Comparison of ENCODE assay signal across 8 cellular contexts in the genomic region with DNA sequence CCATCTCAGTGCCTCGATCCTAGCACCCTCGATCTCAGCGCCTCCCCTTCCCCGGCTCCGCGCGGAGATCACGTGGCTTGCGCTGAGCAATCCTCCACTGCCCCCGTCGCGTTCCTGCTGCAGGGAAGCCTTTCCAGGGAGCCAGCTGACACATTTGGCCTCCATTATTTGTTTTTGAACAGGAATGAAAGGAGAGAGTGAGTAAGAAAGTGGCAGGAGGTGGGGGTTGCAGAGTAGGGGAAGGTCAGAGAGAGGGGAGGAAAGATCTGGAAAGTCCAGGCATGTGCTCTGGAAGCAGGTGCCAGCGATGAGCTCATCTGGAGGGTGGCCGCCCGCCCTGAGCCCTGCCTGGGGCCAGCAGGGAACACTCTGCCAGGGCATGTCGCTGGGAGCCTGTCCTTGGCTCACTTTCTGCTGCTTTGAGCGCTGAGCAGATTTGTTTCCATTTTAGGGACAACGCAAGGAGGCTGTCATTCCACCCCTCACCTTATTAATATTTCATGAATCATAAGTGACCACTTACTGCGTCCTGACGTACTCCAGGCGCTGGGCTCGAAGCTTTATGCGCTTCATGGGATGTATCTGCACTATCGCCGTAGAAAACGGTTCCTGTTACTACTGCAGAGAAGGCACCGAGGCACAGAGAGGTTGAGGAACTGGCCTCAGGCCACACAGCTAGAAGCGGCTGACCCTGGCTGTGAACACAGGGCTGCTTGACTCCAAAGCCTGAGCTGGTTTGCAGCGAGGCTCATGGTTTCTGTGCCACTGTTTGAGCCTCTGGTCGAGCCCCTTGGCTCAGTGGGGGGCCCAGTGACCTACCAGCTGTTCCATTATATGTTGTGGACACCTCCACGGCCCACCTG.
DNase-seq lines count a peak whose midpoint lies in the region; ATAC-seq, FAIRE-seq and TF ChIP-seq lines count a peak whose summit lies in the region.

No MANE protein-coding gene starts in this region.

- H3K4me1 ChIP-seq in K562 (replicated peaks in 1 of 2; ENCODE audit: control insufficient read depth in 2 of 2, insufficient read depth in 2 of 2, low read length in 2 of 2), result peaks cover 62 to 88% of the 10 kb centered on the region in 2 experiments

- H3K27ac ChIP-seq in K562 (ENCODE audit: extremely low read depth, low read depth, low read length) (no peak overlapping the region), skin epidermis (peak overlapping the region in 19 of 21 experiments; percentile 0 to 85 (median 55))

- no peak for TF ChIP-seq POLR2A in K562 (conservative IDR thresholded peaks at IDR 0.05)

- BruUV-seq in K562 (replicated peaks; lab: Mats Ljungman, UMichigan), result no TSS peak

- CTCF ChIA-PET in K562 (lab: Yijun Ruan, JAX; ENCODE audit: low intra/inter-chr PET ratio), result no interaction called here

- TF ChIP-seq RAD21 in K562 (CRISPR knock-in tag; conservative IDR thresholded peaks at IDR 0.05 in 1 of 2, IDR thresholded peaks at IDR 0.05 in 1 of 2), result no peak

- ATAC-seq in K562 (no peak), HG03469 (IDR thresholded peaks at IDR 0.05; ENCODE audit: unreplicated experiment) (no peak)

- H3K4me2 ChIP-seq in K562 (ENCODE audit: insufficient read depth, low read length), result no peak overlapping the region

- DNase-seq in HCEC 1CT (peak; percentile 95), K562 (ENCODE audit: extremely low read depth in 1 of 4, low spot score in 3 of 4) (no peak), inferior parietal cortex (ENCODE audit: extremely low spot score) (peak; percentile 42), NCI-H524 (lab: John Stamatoyannopoulos, UW) (no peak), 8988T (no peak)
- DNase-seq in activated CD4-positive, alpha-beta T cell treated with anti-CD3 and anti-CD28 coated beads for 4 hours, result no peak

- H3K4me3 ChIP-seq in K562 (no peak overlapping the region), skin epidermis (no peak overlapping the region)

- peaks cover 13% of the 10 kb centered on the region for H3K9me1 ChIP-seq in K562 (ENCODE audit: control insufficient read depth, insufficient read depth, low read length)

- WGBS in K562 (ENCODE audit: insufficient coverage, low coverage, missing lambda C conversion rate), result 90% methylated on average over 30 of the region's 31 CpGs

- TF ChIP-seq CTCF in K562 (IDR thresholded peaks at IDR 0.05 in 2 of 3, conservative IDR thresholded peaks at IDR 0.05 in 1 of 3; ENCODE audit: insufficient read depth in 2 of 3, low read depth in 1 of 3, low read length in 3 of 3), result no peak

- H3K27me3 ChIP-seq in K562 (ENCODE audit: control insufficient read depth in 2 of 2, insufficient read depth in 2 of 2, low read length in 2 of 2), result no peaks in the 10 kb centered on the region

- POLR2A ChIA-PET in K562 (lab: Yijun Ruan, JAX), result interaction anchor here (0.6 to 1.0 kb wide), 4 partner anchors 34 to 1217 kb away, joined by 3 read pairs; no protein-coding TSS in a partner anchor

- H4K20me1 ChIP-seq in K562 (replicated peaks; ENCODE audit: control insufficient read depth, insufficient read depth, low read length), result peaks cover 72% of the 10 kb centered on the region

- no peaks in the 10 kb centered on the region for H3K9me3 ChIP-seq in K562 (replicated peaks; ENCODE audit: control insufficient read depth, insufficient read depth, low read depth, low read length)

- H3K9ac ChIP-seq in K562 (ENCODE audit: insufficient read depth in 1 of 2, low read depth in 2 of 2, low read length in 2 of 2), result no peak overlapping the region; a peak in 1 of 4 replicates

- intact Hi-C loops in K562 (cut with micrococcal nuclease), result no loop called here

- H3K36me3 ChIP-seq in K562 (ENCODE audit: control insufficient read depth, insufficient read depth, low read length), result peaks cover 9% of the 10 kb centered on the region; the same call in 2 of the 3 replicates

- no peak for TF ChIP-seq EP300 in K562 (IDR thresholded peaks at IDR 0.05; ENCODE audit: low read length)

- in situ Hi-C loops in K562 (cut with MboI), result no loop called here

- no peak overlapping the region for H2AFZ ChIP-seq in K562 (ENCODE audit: low read depth, low read length)

- H3K79me2 ChIP-seq in K562 (ENCODE audit: control insufficient read depth, insufficient read depth, low read length), result peaks cover 57% of the 10 kb centered on the region

- FAIRE-seq in K562 (lab: Jason Lieb, UNC), result no peak

TF ChIP-seq in K562, 482 proteins besides CTCF, POLR2A, EP300 and RAD21:
- TF ChIP-seq ZFP36 (IDR thresholded peaks at IDR 0.05; ENCODE audit: low read depth, low read length, partially characterized antibody), result peak; percentile 76
- TF ChIP-seq RBM25 (IDR thresholded peaks at IDR 0.05; ENCODE audit: low read depth, low read length, severe bottlenecking), result peak; percentile 55
- TF ChIP-seq ERF (CRISPR knock-in tag; IDR thresholded peaks at IDR 0.05), result no peak

Comparison
In these comparisons a context has a peak if more than half of its experiments do, and no peak if none do; other contexts are left out.
1. DNase-seq: peak in HCEC 1CT (single experiment) and inferior parietal cortex (single experiment); none in K562 (0 of 4), NCI-H524 (0 of 2), 8988T (single experiment) and activated CD4-positive, alpha-beta T cell treated with anti-CD3 and anti-CD28 coated beads for 4 hours (0 of 2).